Comparison of ENCODE assay signal across 16 cellular contexts in the genomic region with DNA sequence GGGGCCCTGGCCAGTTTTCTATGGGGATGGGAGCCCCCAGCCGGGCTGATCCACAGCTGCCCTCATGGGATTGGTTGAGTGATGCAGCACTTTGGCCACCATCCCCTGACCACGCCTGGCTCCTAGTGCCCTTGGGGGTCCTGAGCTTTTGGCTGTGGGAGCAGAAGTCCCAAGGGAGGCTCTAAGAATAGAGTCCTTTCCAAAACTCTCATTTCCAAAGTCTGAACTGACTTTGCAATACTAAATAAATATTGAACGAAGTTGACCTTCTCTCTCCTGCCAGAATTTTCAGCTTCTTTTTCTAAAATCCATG.
"Had no signal": no experiment of that assay in that cellular context is flagged by ENCODE, and none has a peak within 500 bp of the region (broad histone marks: within the 10 kb centered on the region; RNA-seq: fewer than 3 reads in every experiment).

No MANE protein-coding gene starts in this region.

- H3K4me1 Mint-ChIP-seq: naive B cell, T-cell had no signal

- ATAC-seq: activated T-cell treated with anti-CD3 and anti-CD28 coated beads, Interleukin-2, amount 50 U/mL, for 4 hours; foreskin keratinocyte; stimulated activated naive CD8-positive, alpha-beta T cell treated with anti-CD3 and anti-CD28 coated beads, Interleukin-15, Interleukin-2, amounts not matched to agents 100 U/mL and 50 U/mL, for 24 hours; T-cell had no signal

- H3K27ac ChIP-seq: foreskin keratinocyte, neutrophil, suprapubic skin had no signal

- H3K4me3 ChIP-seq: suprapubic skin had no signal

- H3K9me3 Mint-ChIP-seq: T-cell had no signal

- H3K4me3 Mint-ChIP-seq: activated T-cell treated with anti-CD3 and anti-CD28 coated beads, Interleukin-2, amount 50 U/mL, for 4 hours; naive B cell; T-cell had no signal

- H3K9me3 ChIP-seq: neutrophil, suprapubic skin had no signal

- H3K27me3 ChIP-seq: foreskin keratinocyte, neutrophil, suprapubic skin had no signal

- H3K27ac Mint-ChIP-seq: naive B cell, T-cell had no signal

- H3K36me3 ChIP-seq: neutrophil, suprapubic skin had no signal

- FAIRE-seq: small intestine had no signal

- DNase-seq: activated CD4-positive, alpha-beta T cell treated with anti-CD3 and anti-CD28 coated beads, Interleukin-2, amount 50 U/mL, for 48 hours; activated effector memory CD4-positive, alpha-beta T cell treated with Interleukin-2 at 50 U/mL for 16 hours; activated naive CD4-positive, alpha-beta T cell treated with anti-CD3 and anti-CD28 coated beads, Interleukin-2, amount 50 U/mL, for 16 hours; activated T-cell treated with anti-CD3 and anti-CD28 coated beads, Interleukin-2, amount 50 U/mL, for 4 hours; caudate nucleus; cortex of kidney; effector memory CD4-positive, alpha-beta T cell; foreskin keratinocyte; glutamatergic neuron; naive B cell; small intestine; stimulated activated naive CD8-positive, alpha-beta T cell treated with anti-CD3 and anti-CD28 coated beads, Interleukin-15, Interleukin-2, amounts not matched to agents 100 U/mL and 50 U/mL, for 24 hours; T-cell; T1000 had no signal
